ENCODE assay signal across 12 cellular contexts in the genomic region with DNA sequence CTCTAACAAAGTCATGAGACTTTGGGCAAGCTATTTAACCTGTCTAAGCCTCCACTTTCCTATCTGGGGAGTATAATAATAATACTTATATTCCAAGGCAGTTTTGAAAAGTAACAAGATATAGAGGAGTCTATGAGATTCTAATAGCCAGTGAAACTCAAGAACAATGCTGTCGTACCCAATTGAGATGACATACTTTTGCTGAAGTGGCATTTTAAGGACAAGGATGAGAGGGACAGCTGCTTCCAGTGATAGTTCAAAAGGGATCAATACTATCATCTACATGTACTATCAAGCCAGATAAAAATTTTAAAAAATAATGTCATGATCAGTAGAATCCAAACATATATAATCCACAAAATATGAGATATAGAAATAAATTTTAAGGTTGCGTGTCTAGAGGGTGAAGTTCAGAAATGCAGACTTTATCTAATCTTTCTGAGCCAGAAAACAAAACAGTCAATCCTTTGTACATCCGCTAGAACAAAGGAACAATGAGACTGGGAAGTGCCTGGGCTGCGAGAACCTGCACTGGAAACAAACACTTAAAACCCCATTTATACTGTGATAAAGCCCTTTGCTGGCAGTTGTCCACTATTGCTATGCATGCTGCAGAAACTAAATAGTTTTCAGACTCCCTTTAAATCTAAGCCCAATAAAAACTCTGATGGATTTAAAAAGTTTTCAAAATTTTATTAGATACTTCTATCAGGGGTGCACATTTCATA. TPM values are rescaled to one million over a fixed set of nuclear protein-coding genes. Genes with fewer than 3 reads are reported as not detected.
DNase-seq lines count a peak whose midpoint lies in the region; ATAC-seq and TF ChIP-seq lines count a peak whose summit lies in the region.
"Had no signal": no experiment of that assay in that cellular context is flagged by ENCODE, and none has a peak within 500 bp of the region (broad histone marks: within the 10 kb centered on the region; RNA-seq: fewer than 3 reads in every experiment).

No MANE protein-coding gene starts in this region.

- TF ChIP-seq POLR2A in gastrocnemius medialis (IDR thresholded peaks at IDR 0.05), result no peak

- H3K27me3 Mint-ChIP-seq in stimulated activated memory B cell treated with anti-CD40 and anti-IgM and Interleukin-4, amounts not matched to agents 10 μg/mL and 1 μg/mL and 100 μg/mL, for 72 hours, result no peaks in the 10 kb centered on the region

- no peak overlapping the region for H3K4me3 Mint-ChIP-seq in stimulated activated memory B cell treated with anti-CD40 and anti-IgM and Interleukin-4, amounts not matched to agents 10 μg/mL and 1 μg/mL and 100 μg/mL, for 72 hours
- H3K4me3 Mint-ChIP-seq: CD4-positive, alpha-beta memory T cell had no signal

- no peaks in the 10 kb centered on the region for H3K4me1 Mint-ChIP-seq in stimulated activated memory B cell treated with anti-CD40 and anti-IgM and Interleukin-4, amounts not matched to agents 10 μg/mL and 1 μg/mL and 100 μg/mL, for 72 hours
- H3K4me1 Mint-ChIP-seq: CD4-positive, alpha-beta memory T cell had no signal

- no peaks in the 10 kb centered on the region for H3K79me2 ChIP-seq in Karpas-422 (ENCODE audit: low read length)

- intact Hi-C loops in left ventricle myocardium inferior (cut with micrococcal nuclease) (no loop called here), gastrocnemius medialis (cut with DNase I; ENCODE audit: low total_unique reads) (no loop called here)

- in situ Hi-C loops in gastrocnemius medialis (cut with MboI; ENCODE audit: low sequenced_read_pairs in 4 of 4), result no loop called here

- H3K9me2 ChIP-seq in Karpas-422 (replicated peaks; ENCODE audit: insufficient read depth, low read length), result no peaks in the 10 kb centered on the region

- no peak overlapping the region for H3K9ac ChIP-seq in Karpas-422 (ENCODE audit: low read length)

- TF ChIP-seq CTCF in left ventricle myocardium inferior (IDR thresholded peaks at IDR 0.05; ENCODE audit: borderline replicate concordance) (no peak), gastrocnemius medialis (IDR thresholded peaks at IDR 0.05 in 4 of 5, conservative IDR thresholded peaks at IDR 0.05 in 1 of 5) (no peak)

- ATAC-seq in gastrocnemius medialis, result peak; percentile 39 to 50
- ATAC-seq in stimulated activated memory B cell treated with anti-CD40 and anti-IgM and Interleukin-4, amounts not matched to agents 10 μg/mL and 1 μg/mL and 100 μg/mL, for 72 hours, result no peak
- ATAC-seq in HG03039 (IDR thresholded peaks at IDR 0.05; ENCODE audit: unreplicated experiment), result no peak

- H2AFZ ChIP-seq in Karpas-422 (ENCODE audit: low read length), result no peak overlapping the region

- H3K9me3 ChIP-seq in left ventricle myocardium inferior (replicated peaks), result no peaks in the 10 kb centered on the region
- no peaks in the 10 kb centered on the region for H3K9me3 ChIP-seq in gastrocnemius medialis
- no peaks in the 10 kb centered on the region for H3K9me3 ChIP-seq in Karpas-422 (ENCODE audit: low read length)

- H3K4me3 ChIP-seq in left ventricle myocardium inferior, result peak overlapping the region; percentile 35
- peak overlapping the region in 1 of 4 donors; percentile 3 for H3K4me3 ChIP-seq in gastrocnemius medialis
- no peak overlapping the region for H3K4me3 ChIP-seq in Karpas-422 (ENCODE audit: low read length)
- H3K4me3 ChIP-seq: skin epidermis had no signal

- H3K36me3 Mint-ChIP-seq in stimulated activated memory B cell treated with anti-CD40 and anti-IgM and Interleukin-4, amounts not matched to agents 10 μg/mL and 1 μg/mL and 100 μg/mL, for 72 hours, result no peaks in the 10 kb centered on the region
- H3K36me3 Mint-ChIP-seq: CD4-positive, alpha-beta memory T cell had no signal

- H3K36me3 ChIP-seq in left ventricle myocardium inferior, result peaks cover 4% of the 10 kb centered on the region
- no peaks in the 10 kb centered on the region for H3K36me3 ChIP-seq in gastrocnemius medialis
- no peaks in the 10 kb centered on the region for H3K36me3 ChIP-seq in Karpas-422 (ENCODE audit: insufficient read depth, low read length)

- no peaks in the 10 kb centered on the region for H3K27me3 ChIP-seq in left ventricle myocardium inferior (ENCODE audit: low read depth)
- no peaks in the 10 kb centered on the region for H3K27me3 ChIP-seq in gastrocnemius medialis
- H3K27me3 ChIP-seq in Karpas-422 (ENCODE audit: low read length), result no peaks in the 10 kb centered on the region

- H3K4me1 ChIP-seq in left ventricle myocardium inferior (peaks cover 42% of the 10 kb centered on the region), gastrocnemius medialis (no peaks in the 10 kb centered on the region), Karpas-422 (ENCODE audit: low read length) (no peaks in the 10 kb centered on the region)

- DNase-seq in NCI-H1092 treated with DMSO at 0.1 percent for 48 hours (lab: John Stamatoyannopoulos, UW), result peak; percentile 70
- DNase-seq in OCI-M1 (lab: John Stamatoyannopoulos, UW), result peak; percentile 82
- no peak for DNase-seq in left ventricle myocardium inferior
- DNase-seq in gastrocnemius medialis, result no peak
- no peak for DNase-seq in Karpas-422
- DNase-seq: activated CD4-positive, alpha-beta T cell treated with anti-CD3 and anti-CD28 coated beads, Interleukin-2, amount 50 U/mL, for 4 hours; CD4-positive, alpha-beta memory T cell; NCI-H524; T1000 had no signal

- H3K27ac ChIP-seq in left ventricle myocardium inferior (replicated peaks) (peak overlapping the region; percentile 52), gastrocnemius medialis (peak overlapping the region in 3 of 4 donors; percentile 15 to 66 (median 46)), Karpas-422 (ENCODE audit: low read length) (no peak overlapping the region)
- H3K27ac ChIP-seq: skin epidermis had no signal

- peaks cover 4% of the 10 kb centered on the region for H3K9me3 Mint-ChIP-seq in stimulated activated memory B cell treated with anti-CD40 and anti-IgM and Interleukin-4, amounts not matched to agents 10 μg/mL and 1 μg/mL and 100 μg/mL, for 72 hours

- H3K27ac Mint-ChIP-seq in stimulated activated memory B cell treated with anti-CD40 and anti-IgM and Interleukin-4, amounts not matched to agents 10 μg/mL and 1 μg/mL and 100 μg/mL, for 72 hours, result no peak overlapping the region
- H3K27ac Mint-ChIP-seq: CD4-positive, alpha-beta memory T cell had no signal

- H4K20me1 ChIP-seq in Karpas-422 (ENCODE audit: insufficient read depth, low read depth, low read length), result no peaks in the 10 kb centered on the region

- no peak overlapping the region for H3K4me2 ChIP-seq in Karpas-422 (ENCODE audit: low read depth, low read length, poor library complexity, severe bottlenecking)

RNA-seq across cellular contexts. Expression of a gene that starts 38.6 kb away (rescaled TPM):
- total RNA-seq in left ventricle myocardium inferior (38.7 TPM), gastrocnemius medialis (10 to 100 TPM; 11.7 to 22.7 (median 15.9) TPM)
- total RNA-seq in Karpas-422 (2014; rRNA removed; shearing (Covaris generic); ENCODE audit: low replicate concordance), result 0.07 TPM in 1 of 2 replicates, not detected in the other
- total RNA-seq: CD4-positive, alpha-beta memory T cell had no signal

Comparison
In these comparisons a context has a peak if more than half of its experiments do, and no peak if none do; other contexts are left out.
1. DNase-seq: peak in NCI-H1092 treated with DMSO at 0.1 percent for 48 hours (single experiment) and OCI-M1 (single experiment); none in left ventricle myocardium inferior (single experiment), gastrocnemius medialis (0 of 2) and Karpas-422 (single experiment).
2. ATAC-seq: peak in gastrocnemius medialis (2 of 2); none in stimulated activated memory B cell treated with anti-CD40 and anti-IgM and Interleukin-4, amounts not matched to agents 10 μg/mL and 1 μg/mL and 100 μg/mL, for 72 hours (single experiment) and HG03039 (single experiment).
3. RNA of a gene that starts 38.6 kb away (total RNA-seq): 38.7 TPM in left ventricle myocardium inferior (single experiment) and 11.7 to 22.7 TPM in gastrocnemius medialis; 0.07 TPM in Karpas-422; every median in the first group is over 10 times any median in the second.